9 cellular contexts compared by ENCODE assay signal in the genomic region with DNA sequence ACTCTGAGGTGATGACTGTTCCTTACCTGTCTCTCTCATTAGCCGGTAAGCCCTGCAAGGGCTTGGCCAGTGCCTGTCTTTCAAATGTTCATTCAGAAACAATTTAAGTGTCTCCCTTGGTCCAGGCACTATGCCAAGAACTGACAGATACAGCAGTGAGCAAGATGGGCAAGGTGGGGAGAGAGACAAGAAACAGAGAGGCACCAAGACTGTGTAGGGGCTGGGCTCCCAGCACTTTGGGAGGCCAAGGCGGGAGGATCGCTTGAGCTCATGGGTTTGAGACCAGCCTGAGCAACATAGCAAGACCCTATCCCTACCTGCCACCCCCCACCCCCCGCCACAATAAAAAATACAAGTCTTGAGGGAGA. TPM values are rescaled to one million over a fixed set of nuclear protein-coding genes. Genes with fewer than 3 reads are reported as not detected.
DNase-seq lines count a peak whose midpoint lies in the region; ATAC-seq, FAIRE-seq and TF ChIP-seq lines count a peak whose summit lies in the region.
"Had no signal": no experiment of that assay in that cellular context is flagged by ENCODE, and none has a peak within 500 bp of the region (broad histone marks: within the 10 kb centered on the region; RNA-seq: fewer than 3 reads in every experiment).

No MANE protein-coding gene starts in this region.

- in situ Hi-C loops in brain microvascular endothelial cell (cut with HindIII; ENCODE audit: low pct_ligation_motif_present, low sequenced_read_pairs), result no loop called here

- peaks cover 12% of the 10 kb centered on the region for H3K27me3 Mint-ChIP-seq in nephron progenitor cell (ENCODE audit: low read depth, poor library complexity)

- peak overlapping the region; percentile 41 for H3K27ac Mint-ChIP-seq in nephron progenitor cell

- no peak for ATAC-seq in HG03175 (IDR thresholded peaks at IDR 0.05; ENCODE audit: unreplicated experiment)

- peaks cover 34% of the 10 kb centered on the region for H3K4me1 Mint-ChIP-seq in nephron progenitor cell

- no peaks in the 10 kb centered on the region for H3K36me3 ChIP-seq in brain microvascular endothelial cell (replicated peaks)

- no peaks in the 10 kb centered on the region for H3K9me3 Mint-ChIP-seq in nephron progenitor cell

- peak overlapping the region; percentile 79 for H3K4me3 Mint-ChIP-seq in nephron progenitor cell

- H3K27me3 ChIP-seq in brain microvascular endothelial cell (replicated peaks), result no peaks in the 10 kb centered on the region

- no peak for TF ChIP-seq CTCF in brain microvascular endothelial cell (IDR thresholded peaks at IDR 0.05; ENCODE audit: low read depth, low read length, missing control alignments)
- no peak for TF ChIP-seq CTCF in nephron progenitor cell (IDR thresholded peaks at IDR 0.05)

- DNase-seq in GM12891 (ENCODE audit: insufficient read length, low spot score), result no peak
- peak; percentile 12 for DNase-seq in NCI-H1105 (lab: John Stamatoyannopoulos, UW)
- DNase-seq in brain microvascular endothelial cell, result peak; percentile 5
- DNase-seq in nephron progenitor cell, result no peak
- DNase-seq in COLO829 (ENCODE audit: low spot score), result no peak
- DNase-seq in dedifferentiated amniotic fluid mesenchymal stem cell (ENCODE audit: extremely low spot score), result no peak
- DNase-seq in H4 (ENCODE audit: low spot score), result no peak

- no peak overlapping the region for H3K4me3 ChIP-seq in brain microvascular endothelial cell (ENCODE audit: low read depth, low read length)

- peak; percentile 51 for FAIRE-seq in GM12891 (lab: Jason Lieb, UNC)
- FAIRE-seq: endothelial cell of umbilical vein had no signal

- TF ChIP-seq POLR2A in GM12891 (IDR thresholded peaks at IDR 0.05; ENCODE audit: low read depth, low read length), result no peak

- peaks cover 17% of the 10 kb centered on the region for H3K36me3 Mint-ChIP-seq in nephron progenitor cell (ENCODE audit: low read depth)

- no peak overlapping the region for H3K27ac ChIP-seq in brain microvascular endothelial cell

TF ChIP-seq in GM12891, 5 proteins besides CTCF, POLR2A, EP300 and RAD21:
- no peak for TF ChIP-seq SPI1 (IDR thresholded peaks at IDR 0.05; ENCODE audit: low read depth, low read length)
- TF ChIP-seq POU2F2 (IDR thresholded peaks at IDR 0.05; ENCODE audit: low read depth, low read length), result no peak
- no peak for TF ChIP-seq PAX5 (IDR thresholded peaks at IDR 0.05; ENCODE audit: insufficient read depth, low read length, severe bottlenecking)
- TF ChIP-seq POLR2AphosphoS5 (IDR thresholded peaks at IDR 0.05; ENCODE audit: low read depth, low read length), result no peak
- TF ChIP-seq TAF1 (IDR thresholded peaks at IDR 0.05; ENCODE audit: low read depth, low read length), result no peak

RNA-seq across cellular contexts. Expression of gene CCNE1, which starts 1.3 kb away (rescaled TPM):
- polyA plus RNA-seq in GM12891 (2012; ENCODE audit: low read depth, missing spikeins), result 16.5 TPM
- total RNA-seq in H4 (2014; rRNA removed; shearing (Covaris generic)), result 40.1 and 50.1 TPM in 2 replicates

Comparison
In these comparisons a context has a peak if more than half of its experiments do, and no peak if none do; other contexts are left out.
1. DNase-seq: peak in NCI-H1105 (single experiment) and brain microvascular endothelial cell (single experiment); none in GM12891 (single experiment), nephron progenitor cell (single experiment), COLO829 (single experiment), dedifferentiated amniotic fluid mesenchymal stem cell (single experiment) and H4 (single experiment).